8 cellular contexts compared by ENCODE assay signal in the genomic region with DNA sequence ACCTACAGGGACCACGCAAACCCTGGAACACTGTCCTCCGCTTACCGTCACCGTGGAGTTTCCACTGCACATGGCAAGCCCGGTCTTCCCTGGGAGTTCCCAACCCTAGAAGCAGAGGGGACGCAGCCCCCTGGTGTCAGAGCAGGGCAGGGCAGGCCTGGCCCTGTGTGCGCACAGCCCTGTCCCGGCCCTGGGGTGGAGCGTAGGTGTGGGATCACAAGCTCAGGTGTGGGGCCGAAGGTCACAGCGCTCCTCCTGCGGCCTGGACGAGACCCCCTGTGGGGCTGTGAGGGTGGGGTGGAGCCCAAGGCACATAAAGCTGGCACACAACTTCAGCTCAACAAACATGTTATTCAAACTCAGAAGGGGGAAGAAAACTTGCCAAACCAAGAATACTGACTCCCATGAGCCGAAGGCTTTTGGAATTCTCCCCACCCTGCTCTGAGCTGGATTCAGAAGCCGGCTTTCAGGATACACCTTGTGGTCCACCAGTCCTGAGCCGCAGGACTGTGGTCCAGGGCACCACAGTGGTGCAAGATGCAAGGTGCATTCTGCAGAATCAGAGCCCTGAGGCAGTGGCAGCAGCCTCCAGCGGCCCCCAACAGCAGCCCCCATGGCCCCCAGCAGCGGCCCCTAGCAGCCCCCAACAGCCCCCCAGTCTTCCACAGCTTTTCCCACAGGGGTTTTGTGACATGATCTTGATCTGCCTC. TPM values are rescaled to one million over a fixed set of nuclear protein-coding genes. Genes with fewer than 3 reads are reported as not detected.
DNase-seq lines count a peak whose midpoint lies in the region; ATAC-seq, FAIRE-seq and TF ChIP-seq lines count a peak whose summit lies in the region.

No MANE protein-coding gene starts in this region.

- peaks cover 23% of the 10 kb centered on the region for H3K36me3 Mint-ChIP-seq in activated naive CD8-positive, alpha-beta T cell treated with anti-CD3 and anti-CD28 coated beads, Interleukin-2, amount 10 ng/mL, durations not matched to agents 7 days and 5 days

- TF ChIP-seq CTCF in OCI-LY1 (IDR thresholded peaks at IDR 0.05; ENCODE audit: low read length): peak; percentile 89

- H3K27me3 ChIP-seq in OCI-LY1 (ENCODE audit: insufficient read depth, low read length): no peaks in the 10 kb centered on the region

- ATAC-seq in HG03045 (IDR thresholded peaks at IDR 0.05; ENCODE audit: unreplicated experiment): peak; percentile 50
- peak; percentile 90 for ATAC-seq in activated naive CD8-positive, alpha-beta T cell treated with anti-CD3 and anti-CD28 coated beads, Interleukin-2, amount 10 ng/mL, durations not matched to agents 7 days and 5 days (ENCODE audit: low read depth)

- no peaks in the 10 kb centered on the region for H3K79me2 ChIP-seq in OCI-LY1 (ENCODE audit: insufficient read depth, low read length)

- H3K4me1 ChIP-seq in OCI-LY1 (ENCODE audit: insufficient read depth, low read length, severe bottlenecking): peaks cover 10% of the 10 kb centered on the region

- H3K9me2 ChIP-seq in OCI-LY1 (ENCODE audit: low read depth, low read length): no peaks in the 10 kb centered on the region

- no peaks in the 10 kb centered on the region for H4K20me1 ChIP-seq in OCI-LY1 (ENCODE audit: insufficient read depth, low read length)

- no peaks in the 10 kb centered on the region for H3K9me3 Mint-ChIP-seq in activated naive CD8-positive, alpha-beta T cell treated with anti-CD3 and anti-CD28 coated beads, Interleukin-2, amount 10 ng/mL, durations not matched to agents 7 days and 5 days

- peak; percentile 53 for FAIRE-seq in GM12892 (lab: Jason Lieb, UNC)

- H3K36me3 ChIP-seq in OCI-LY1 (ENCODE audit: insufficient read depth, low read length): peaks cover 14% of the 10 kb centered on the region

- POLR2A ChIA-PET in activated naive CD8-positive, alpha-beta T cell treated with anti-CD3 and anti-CD28 coated beads, Interleukin-2, amount 10 ng/mL, durations not matched to agents 7 days and 5 days (lab: Charles Lee): interaction anchor here (0.7 kb wide), 1 partner anchor 114 kb away, joined by 3 read pairs; no protein-coding TSS in a partner anchor

- no peak overlapping the region for H3K27ac Mint-ChIP-seq in activated naive CD8-positive, alpha-beta T cell treated with anti-CD3 and anti-CD28 coated beads, Interleukin-2, amount 10 ng/mL, durations not matched to agents 7 days and 5 days

- H3K9me3 ChIP-seq in OCI-LY1 (ENCODE audit: low read length): no peaks in the 10 kb centered on the region

- H3K4me3 Mint-ChIP-seq in activated naive CD8-positive, alpha-beta T cell treated with anti-CD3 and anti-CD28 coated beads, Interleukin-2, amount 10 ng/mL, durations not matched to agents 7 days and 5 days: no peak overlapping the region

- no peak overlapping the region for H2AFZ ChIP-seq in OCI-LY1 (ENCODE audit: low read length)

- H3F3A ChIP-seq in OCI-LY1 (ENCODE audit: insufficient read depth, low read length): no peaks in the 10 kb centered on the region

- in situ Hi-C loops in ACHN (cut with HindIII; ENCODE audit: low pct_ligation_motif_present, low pct_unique_long_range_greater_than_20kb, low sequenced_read_pairs): no loop called here

- H3K27me3 Mint-ChIP-seq in activated naive CD8-positive, alpha-beta T cell treated with anti-CD3 and anti-CD28 coated beads, Interleukin-2, amount 10 ng/mL, durations not matched to agents 7 days and 5 days: no peaks in the 10 kb centered on the region

- H3K4me1 Mint-ChIP-seq in activated naive CD8-positive, alpha-beta T cell treated with anti-CD3 and anti-CD28 coated beads, Interleukin-2, amount 10 ng/mL, durations not matched to agents 7 days and 5 days: peaks cover 9% of the 10 kb centered on the region

- H3K4me3 ChIP-seq in OCI-LY1 (ENCODE audit: low read depth, low read length, poor library complexity, severe bottlenecking): no peak overlapping the region

- no peak overlapping the region for H3K4me2 ChIP-seq in OCI-LY1 (ENCODE audit: low read length)

- H3K9ac ChIP-seq in OCI-LY1 (ENCODE audit: low read length): no peak overlapping the region

- peak overlapping the region; percentile 2 for H3K27ac ChIP-seq in OCI-LY1 (ENCODE audit: low read depth, low read length, poor library complexity, severe bottlenecking)

- TF ChIP-seq POLR2A in GM12892 (IDR thresholded peaks at IDR 0.05; ENCODE audit: low read depth, low read length): peak; percentile 42; the same call in 1 of the 2 replicates

- DNase-seq in ACHN (peak; percentile 38), GM12892 (ENCODE audit: insufficient read length) (peak; percentile 82), hepatic stellate cell (ENCODE audit: low spot score) (peak; percentile 74), DMS79 (lab: John Stamatoyannopoulos, UW) (no peak)
- peak; percentile 66 for DNase-seq in activated naive CD8-positive, alpha-beta T cell treated with anti-CD3 and anti-CD28 coated beads, Interleukin-2, amount 10 ng/mL, durations not matched to agents 7 days and 5 days
- peak in 2 of 3 experiments; percentile 31 to 58 for DNase-seq in stimulated activated CD4-positive, alpha-beta T cell treated with anti-CD3 and anti-CD28 coated beads, TNF-alpha, amount 100 ng/mL, for 24 hours (ENCODE audit: low read depth in 3 of 3)

RNA-seq across cellular contexts. Expression of a gene that starts 11.8 kb away (rescaled TPM):
- polyA plus RNA-seq in GM12892 (2012; ENCODE audit: missing spikeins): 27.5 TPM
- 10 to 100 TPM; 72.4 to 77.5 TPM for total RNA-seq in activated naive CD8-positive, alpha-beta T cell treated with anti-CD3 and anti-CD28 coated beads, Interleukin-2, amount 10 ng/mL, durations not matched to agents 7 days and 5 days
